1 cellular context compared by ENCODE assay signal in the genomic region with DNA sequence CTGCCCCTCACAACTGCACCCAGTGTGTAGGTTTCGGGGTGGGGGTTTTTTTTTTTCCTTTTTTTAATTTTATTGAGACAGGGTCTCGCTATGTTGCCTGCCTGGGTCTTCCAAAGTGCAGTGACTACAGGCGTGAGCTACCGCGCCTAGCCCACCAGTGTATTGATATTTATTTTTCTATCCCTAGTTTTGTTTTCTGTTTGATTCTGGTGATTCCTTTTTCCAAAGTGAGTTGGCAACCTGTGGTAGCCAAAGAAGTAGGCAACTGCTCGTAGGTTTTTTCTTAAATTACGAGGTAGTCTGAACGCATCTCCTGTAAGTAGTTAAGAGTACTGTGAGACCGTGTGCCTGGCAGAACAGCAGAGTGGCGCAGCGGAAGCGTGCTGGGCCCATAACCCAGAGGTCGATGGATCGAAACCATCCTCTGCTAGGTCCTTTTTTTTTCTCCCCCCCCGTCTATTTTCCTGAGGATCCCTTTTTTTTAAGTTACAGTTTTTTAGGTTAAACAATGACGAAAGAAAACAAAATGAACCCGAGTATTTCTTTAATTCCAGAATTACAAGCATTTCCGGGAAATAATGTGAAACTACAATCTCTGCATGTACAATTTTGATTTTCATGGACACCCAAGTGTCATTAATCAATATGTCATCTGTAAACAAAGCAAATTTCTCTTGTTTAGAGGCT.
TF ChIP-seq lines count a peak whose summit lies in the region.

No MANE protein-coding gene starts in this region.

TF ChIP-seq in HepG2, 621 proteins besides CTCF, POLR2A, EP300 and RAD21 (continued from another document and continues in another):
- 0 out of 2 replicates have a peak, but pooled peaks have one; percentile 6 for TF ChIP-seq ZMAT3 (CRISPR knock-in tag; conservative IDR thresholded peaks at IDR 0.05)
- 0 out of 2 replicates have a peak, but pooled peaks have one; percentile 24 for TF ChIP-seq PHF8 (CRISPR knock-in tag; IDR thresholded peaks at IDR 0.05)
- no peak for TF ChIP-seq SNRNP70 (IDR thresholded peaks at IDR 0.05; ENCODE audit: low read depth, low read length)
- no peak for TF ChIP-seq ZNF260 (CRISPR knock-in tag; IDR thresholded peaks at IDR 0.05; ENCODE audit: borderline replicate concordance, low read depth)
- TF ChIP-seq MAFK (conservative IDR thresholded peaks at IDR 0.05 in 1 of 2, IDR thresholded peaks at IDR 0.05 in 1 of 2; ENCODE audit: low read length in 2 of 2) = no peak
- no peak for TF ChIP-seq TRAFD1 (CRISPR knock-in tag; IDR thresholded peaks at IDR 0.05; ENCODE audit: borderline replicate concordance)
- TF ChIP-seq ZSCAN12 (CRISPR knock-in tag; IDR thresholded peaks at IDR 0.05) = no peak
- TF ChIP-seq, protein P1, sequence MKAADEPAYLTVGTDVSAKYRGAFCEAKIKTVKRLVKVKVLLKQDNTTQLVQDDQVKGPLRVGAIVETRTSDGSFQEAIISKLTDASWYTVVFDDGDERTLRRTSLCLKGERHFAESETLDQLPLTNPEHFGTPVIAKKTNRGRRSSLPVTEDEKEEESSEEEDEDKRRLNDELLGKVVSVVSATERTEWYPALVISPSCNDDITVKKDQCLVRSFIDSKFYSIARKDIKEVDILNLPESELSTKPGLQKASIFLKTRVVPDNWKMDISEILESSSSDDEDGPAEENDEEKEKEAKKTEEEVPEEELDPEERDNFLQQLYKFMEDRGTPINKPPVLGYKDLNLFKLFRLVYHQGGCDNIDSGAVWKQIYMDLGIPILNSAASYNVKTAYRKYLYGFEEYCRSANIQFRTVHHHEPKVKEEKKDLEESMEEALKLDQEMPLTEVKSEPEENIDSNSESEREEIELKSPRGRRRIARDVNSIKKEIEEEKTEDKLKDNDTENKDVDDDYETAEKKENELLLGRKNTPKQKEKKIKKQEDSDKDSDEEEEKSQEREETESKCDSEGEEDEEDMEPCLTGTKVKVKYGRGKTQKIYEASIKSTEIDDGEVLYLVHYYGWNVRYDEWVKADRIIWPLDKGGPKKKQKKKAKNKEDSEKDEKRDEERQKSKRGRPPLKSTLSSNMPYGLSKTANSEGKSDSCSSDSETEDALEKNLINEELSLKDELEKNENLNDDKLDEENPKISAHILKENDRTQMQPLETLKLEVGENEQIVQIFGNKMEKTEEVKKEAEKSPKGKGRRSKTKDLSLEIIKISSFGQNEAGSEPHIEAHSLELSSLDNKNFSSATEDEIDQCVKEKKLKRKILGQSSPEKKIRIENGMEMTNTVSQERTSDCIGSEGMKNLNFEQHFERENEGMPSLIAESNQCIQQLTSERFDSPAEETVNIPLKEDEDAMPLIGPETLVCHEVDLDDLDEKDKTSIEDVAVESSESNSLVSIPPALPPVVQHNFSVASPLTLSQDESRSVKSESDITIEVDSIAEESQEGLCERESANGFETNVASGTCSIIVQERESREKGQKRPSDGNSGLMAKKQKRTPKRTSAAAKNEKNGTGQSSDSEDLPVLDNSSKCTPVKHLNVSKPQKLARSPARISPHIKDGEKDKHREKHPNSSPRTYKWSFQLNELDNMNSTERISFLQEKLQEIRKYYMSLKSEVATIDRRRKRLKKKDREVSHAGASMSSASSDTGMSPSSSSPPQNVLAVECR (CRISPR knock-in tag; IDR thresholded peaks at IDR 0.05; ENCODE audit: borderline replicate concordance) = no peak
- TF ChIP-seq U2AF2 (IDR thresholded peaks at IDR 0.05; ENCODE audit: low read depth, low read length) = no peak
- TF ChIP-seq CAMTA2 (CRISPR knock-in tag; IDR thresholded peaks at IDR 0.05; ENCODE audit: borderline replicate concordance) = no peak
- TF ChIP-seq TMF1 (CRISPR knock-in tag; IDR thresholded peaks at IDR 0.05; ENCODE audit: low read depth) = no peak
- peak; percentile 43 for TF ChIP-seq MIXL1 (CRISPR knock-in tag; IDR thresholded peaks at IDR 0.05)
- 0 out of 2 replicates have a peak, but pooled peaks have one; percentile 33 for TF ChIP-seq KDM1A (CRISPR knock-in tag; IDR thresholded peaks at IDR 0.05)
- no peak for TF ChIP-seq ZNF569 (CRISPR knock-in tag; IDR thresholded peaks at IDR 0.05; ENCODE audit: borderline replicate concordance)
- no peak for TF ChIP-seq TAF1 (CRISPR knock-in tag; IDR thresholded peaks at IDR 0.05)
- TF ChIP-seq ASH2L (IDR thresholded peaks at IDR 0.05; ENCODE audit: insufficient read length, low read depth, low read length) = peak; percentile 37
- TF ChIP-seq CREB1 (IDR thresholded peaks at IDR 0.05) = peak; percentile 8; the same call in 1 of the 2 replicates
- no peak; the same call in 1 of the 2 replicates for TF ChIP-seq CREB1 (CRISPR knock-in tag; IDR thresholded peaks at IDR 0.05)
- TF ChIP-seq, protein P2, sequence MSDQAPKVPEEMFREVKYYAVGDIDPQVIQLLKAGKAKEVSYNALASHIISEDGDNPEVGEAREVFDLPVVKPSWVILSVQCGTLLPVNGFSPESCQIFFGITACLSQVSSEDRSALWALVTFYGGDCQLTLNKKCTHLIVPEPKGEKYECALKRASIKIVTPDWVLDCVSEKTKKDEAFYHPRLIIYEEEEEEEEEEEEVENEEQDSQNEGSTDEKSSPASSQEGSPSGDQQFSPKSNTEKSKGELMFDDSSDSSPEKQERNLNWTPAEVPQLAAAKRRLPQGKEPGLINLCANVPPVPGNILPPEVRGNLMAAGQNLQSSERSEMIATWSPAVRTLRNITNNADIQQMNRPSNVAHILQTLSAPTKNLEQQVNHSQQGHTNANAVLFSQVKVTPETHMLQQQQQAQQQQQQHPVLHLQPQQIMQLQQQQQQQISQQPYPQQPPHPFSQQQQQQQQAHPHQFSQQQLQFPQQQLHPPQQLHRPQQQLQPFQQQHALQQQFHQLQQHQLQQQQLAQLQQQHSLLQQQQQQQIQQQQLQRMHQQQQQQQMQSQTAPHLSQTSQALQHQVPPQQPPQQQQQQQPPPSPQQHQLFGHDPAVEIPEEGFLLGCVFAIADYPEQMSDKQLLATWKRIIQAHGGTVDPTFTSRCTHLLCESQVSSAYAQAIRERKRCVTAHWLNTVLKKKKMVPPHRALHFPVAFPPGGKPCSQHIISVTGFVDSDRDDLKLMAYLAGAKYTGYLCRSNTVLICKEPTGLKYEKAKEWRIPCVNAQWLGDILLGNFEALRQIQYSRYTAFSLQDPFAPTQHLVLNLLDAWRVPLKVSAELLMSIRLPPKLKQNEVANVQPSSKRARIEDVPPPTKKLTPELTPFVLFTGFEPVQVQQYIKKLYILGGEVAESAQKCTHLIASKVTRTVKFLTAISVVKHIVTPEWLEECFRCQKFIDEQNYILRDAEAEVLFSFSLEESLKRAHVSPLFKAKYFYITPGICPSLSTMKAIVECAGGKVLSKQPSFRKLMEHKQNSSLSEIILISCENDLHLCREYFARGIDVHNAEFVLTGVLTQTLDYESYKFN (CRISPR knock-in tag; conservative IDR thresholded peaks at IDR 0.05) = no peak
- TF ChIP-seq, protein P3, sequence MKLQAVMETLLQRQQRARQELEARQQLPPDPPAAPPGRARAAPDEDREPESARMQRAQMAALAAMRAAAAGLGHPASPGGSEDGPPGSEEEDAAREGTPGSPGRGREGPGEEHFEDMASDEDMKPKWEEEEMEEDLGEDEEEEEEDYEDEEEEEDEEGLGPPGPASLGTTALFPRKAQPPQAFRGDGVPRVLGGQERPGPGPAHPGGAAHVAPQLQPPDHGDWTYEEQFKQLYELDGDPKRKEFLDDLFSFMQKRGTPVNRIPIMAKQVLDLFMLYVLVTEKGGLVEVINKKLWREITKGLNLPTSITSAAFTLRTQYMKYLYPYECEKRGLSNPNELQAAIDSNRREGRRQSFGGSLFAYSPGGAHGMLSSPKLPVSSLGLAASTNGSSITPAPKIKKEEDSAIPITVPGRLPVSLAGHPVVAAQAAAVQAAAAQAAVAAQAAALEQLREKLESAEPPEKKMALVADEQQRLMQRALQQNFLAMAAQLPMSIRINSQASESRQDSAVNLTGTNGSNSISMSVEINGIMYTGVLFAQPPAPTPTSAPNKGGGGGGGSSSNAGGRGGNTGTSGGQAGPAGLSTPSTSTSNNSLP (IDR thresholded peaks at IDR 0.05; ENCODE audit: low read depth, low read length) = peak; percentile 34; the same call in 1 of the 2 replicates
- no peak for TF ChIP-seq TBL1XR1 (IDR thresholded peaks at IDR 0.05; ENCODE audit: borderline replicate concordance, low read length, partially characterized antibody)
- 0 out of 2 replicates have a peak, but pooled peaks have one; percentile 11 for TF ChIP-seq MYNN (CRISPR knock-in tag; IDR thresholded peaks at IDR 0.05; ENCODE audit: low read depth)
- no peak for TF ChIP-seq HNRNPL (IDR thresholded peaks at IDR 0.05; ENCODE audit: low read depth, low read length)
- TF ChIP-seq SRSF4 (IDR thresholded peaks at IDR 0.05; ENCODE audit: low read depth, low read length, poor library complexity, severe bottlenecking) = no peak
- no peak for TF ChIP-seq ZNF180 (CRISPR knock-in tag; IDR thresholded peaks at IDR 0.05; ENCODE audit: borderline replicate concordance, low read depth)
- TF ChIP-seq ZSCAN5A (CRISPR knock-in tag; IDR thresholded peaks at IDR 0.05; ENCODE audit: borderline replicate concordance) = no peak; the same call in 1 of the 2 replicates
- TF ChIP-seq TBX3 (IDR thresholded peaks at IDR 0.05; ENCODE audit: borderline replicate concordance) = no peak
- TF ChIP-seq SAP130 (CRISPR knock-in tag; IDR thresholded peaks at IDR 0.05; ENCODE audit: low read depth) = peak; percentile 39; the same call in 1 of the 2 replicates
- TF ChIP-seq, protein P4, sequence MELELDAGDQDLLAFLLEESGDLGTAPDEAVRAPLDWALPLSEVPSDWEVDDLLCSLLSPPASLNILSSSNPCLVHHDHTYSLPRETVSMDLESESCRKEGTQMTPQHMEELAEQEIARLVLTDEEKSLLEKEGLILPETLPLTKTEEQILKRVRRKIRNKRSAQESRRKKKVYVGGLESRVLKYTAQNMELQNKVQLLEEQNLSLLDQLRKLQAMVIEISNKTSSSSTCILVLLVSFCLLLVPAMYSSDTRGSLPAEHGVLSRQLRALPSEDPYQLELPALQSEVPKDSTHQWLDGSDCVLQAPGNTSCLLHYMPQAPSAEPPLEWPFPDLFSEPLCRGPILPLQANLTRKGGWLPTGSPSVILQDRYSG (CRISPR knock-in tag; IDR thresholded peaks at IDR 0.05) = no peak
- TF ChIP-seq, protein P5, sequence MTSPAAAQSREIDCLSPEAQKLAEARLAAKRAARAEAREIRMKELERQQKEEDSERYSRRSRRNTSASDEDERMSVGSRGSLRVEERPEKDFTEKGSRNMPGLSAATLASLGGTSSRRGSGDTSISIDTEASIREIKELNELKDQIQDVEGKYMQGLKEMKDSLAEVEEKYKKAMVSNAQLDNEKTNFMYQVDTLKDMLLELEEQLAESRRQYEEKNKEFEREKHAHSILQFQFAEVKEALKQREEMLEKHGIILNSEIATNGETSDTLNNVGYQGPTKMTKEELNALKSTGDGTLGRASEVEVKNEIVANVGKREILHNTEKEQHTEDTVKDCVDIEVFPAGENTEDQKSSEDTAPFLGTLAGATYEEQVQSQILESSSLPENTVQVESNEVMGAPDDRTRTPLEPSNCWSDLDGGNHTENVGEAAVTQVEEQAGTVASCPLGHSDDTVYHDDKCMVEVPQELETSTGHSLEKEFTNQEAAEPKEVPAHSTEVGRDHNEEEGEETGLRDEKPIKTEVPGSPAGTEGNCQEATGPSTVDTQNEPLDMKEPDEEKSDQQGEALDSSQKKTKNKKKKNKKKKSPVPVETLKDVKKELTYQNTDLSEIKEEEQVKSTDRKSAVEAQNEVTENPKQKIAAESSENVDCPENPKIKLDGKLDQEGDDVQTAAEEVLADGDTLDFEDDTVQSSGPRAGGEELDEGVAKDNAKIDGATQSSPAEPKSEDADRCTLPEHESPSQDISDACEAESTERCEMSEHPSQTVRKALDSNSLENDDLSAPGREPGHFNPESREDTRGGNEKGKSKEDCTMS (CRISPR knock-in tag; conservative IDR thresholded peaks at IDR 0.05) = no peak
- TF ChIP-seq NRL (CRISPR knock-in tag; IDR thresholded peaks at IDR 0.05; ENCODE audit: borderline replicate concordance) = no peak
- no peak for TF ChIP-seq CBFB (CRISPR knock-in tag; IDR thresholded peaks at IDR 0.05)
- TF ChIP-seq CREM (IDR thresholded peaks at IDR 0.05) = no peak
- no peak for TF ChIP-seq CREM (CRISPR knock-in tag; IDR thresholded peaks at IDR 0.05)
- no peak for TF ChIP-seq ZNF800 (CRISPR knock-in tag; IDR thresholded peaks at IDR 0.05)
- peak; percentile 65; the same call in 1 of the 2 replicates for TF ChIP-seq ZNF556 (CRISPR knock-in tag; IDR thresholded peaks at IDR 0.05; ENCODE audit: borderline replicate concordance)
- no peak for TF ChIP-seq ZNF891 (CRISPR knock-in tag; IDR thresholded peaks at IDR 0.05)
- no peak for TF ChIP-seq ZNF644 (CRISPR knock-in tag; IDR thresholded peaks at IDR 0.05; ENCODE audit: low read depth)
- TF ChIP-seq MXD4 (CRISPR knock-in tag; IDR thresholded peaks at IDR 0.05) = no peak
